In genomic region chr2:1744446-1745170, GRCh38 we compare ENCODE assay signal across 8 cellular contexts. TPM values are rescaled to one million over a fixed set of nuclear protein-coding genes. Genes with fewer than 3 reads are reported as not detected.
DNase-seq lines count a peak whose midpoint lies in the region; FAIRE-seq and TF ChIP-seq lines count a peak whose summit lies in the region.

A gene with protein sequence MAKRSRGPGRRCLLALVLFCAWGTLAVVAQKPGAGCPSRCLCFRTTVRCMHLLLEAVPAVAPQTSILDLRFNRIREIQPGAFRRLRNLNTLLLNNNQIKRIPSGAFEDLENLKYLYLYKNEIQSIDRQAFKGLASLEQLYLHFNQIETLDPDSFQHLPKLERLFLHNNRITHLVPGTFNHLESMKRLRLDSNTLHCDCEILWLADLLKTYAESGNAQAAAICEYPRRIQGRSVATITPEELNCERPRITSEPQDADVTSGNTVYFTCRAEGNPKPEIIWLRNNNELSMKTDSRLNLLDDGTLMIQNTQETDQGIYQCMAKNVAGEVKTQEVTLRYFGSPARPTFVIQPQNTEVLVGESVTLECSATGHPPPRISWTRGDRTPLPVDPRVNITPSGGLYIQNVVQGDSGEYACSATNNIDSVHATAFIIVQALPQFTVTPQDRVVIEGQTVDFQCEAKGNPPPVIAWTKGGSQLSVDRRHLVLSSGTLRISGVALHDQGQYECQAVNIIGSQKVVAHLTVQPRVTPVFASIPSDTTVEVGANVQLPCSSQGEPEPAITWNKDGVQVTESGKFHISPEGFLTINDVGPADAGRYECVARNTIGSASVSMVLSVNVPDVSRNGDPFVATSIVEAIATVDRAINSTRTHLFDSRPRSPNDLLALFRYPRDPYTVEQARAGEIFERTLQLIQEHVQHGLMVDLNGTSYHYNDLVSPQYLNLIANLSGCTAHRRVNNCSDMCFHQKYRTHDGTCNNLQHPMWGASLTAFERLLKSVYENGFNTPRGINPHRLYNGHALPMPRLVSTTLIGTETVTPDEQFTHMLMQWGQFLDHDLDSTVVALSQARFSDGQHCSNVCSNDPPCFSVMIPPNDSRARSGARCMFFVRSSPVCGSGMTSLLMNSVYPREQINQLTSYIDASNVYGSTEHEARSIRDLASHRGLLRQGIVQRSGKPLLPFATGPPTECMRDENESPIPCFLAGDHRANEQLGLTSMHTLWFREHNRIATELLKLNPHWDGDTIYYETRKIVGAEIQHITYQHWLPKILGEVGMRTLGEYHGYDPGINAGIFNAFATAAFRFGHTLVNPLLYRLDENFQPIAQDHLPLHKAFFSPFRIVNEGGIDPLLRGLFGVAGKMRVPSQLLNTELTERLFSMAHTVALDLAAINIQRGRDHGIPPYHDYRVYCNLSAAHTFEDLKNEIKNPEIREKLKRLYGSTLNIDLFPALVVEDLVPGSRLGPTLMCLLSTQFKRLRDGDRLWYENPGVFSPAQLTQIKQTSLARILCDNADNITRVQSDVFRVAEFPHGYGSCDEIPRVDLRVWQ (N-terminal part only) (minus strand): TSS chr2:1744515. CDS start chr2:1744455, 60 bp downstream.

- TF ChIP-seq CTCF in AG10803 (conservative IDR thresholded peaks at IDR 0.05; ENCODE audit: low read length) (no peak), MCF 10A (IDR thresholded peaks at IDR 0.05; ENCODE audit: unreplicated experiment) (no peak), keratinocyte (optimal IDR thresholded peaks at IDR 0.05 in 1 of 3, IDR thresholded peaks at IDR 0.05 in 1 of 3, conservative IDR thresholded peaks at IDR 0.05 in 1 of 3; ENCODE audit: extremely low read depth in 1 of 3, insufficient read depth in 2 of 3, low read length in 3 of 3) (no peak), spleen (IDR thresholded peaks at IDR 0.05 in 8 of 11, conservative IDR thresholded peaks at IDR 0.05 in 3 of 11) (no peak)

- H2AFZ ChIP-seq in keratinocyte (ENCODE audit: control insufficient read depth, low read length): peak within 1 kb of the TSS; percentile 30

- WGBS in spleen, 5 donors: 2 to 5% (median 3%) methylated on average over 29 to 71 of the region's 71 CpGs

- H3K4me1 Mint-ChIP-seq in MCF 10A (ENCODE audit: insufficient read depth, unreplicated experiment): peaks cover 12% of the 10 kb centered on the region

- H3K79me2 ChIP-seq in keratinocyte (ENCODE audit: control insufficient read depth, insufficient read depth, low read length): peaks cover 34% of the 10 kb centered on the region

- no peaks in the 10 kb centered on the region for H3K27me3 Mint-ChIP-seq in MCF 10A (ENCODE audit: insufficient read depth, unreplicated experiment)

- H4K20me1 ChIP-seq in keratinocyte (ENCODE audit: control insufficient read depth, extremely low read depth, insufficient read depth, low read length): peaks cover 3% of the 10 kb centered on the region

- FAIRE-seq in keratinocyte (lab: Jason Lieb, UNC): no peak

- no TSS peak for BruUV-seq in MCF 10A (replicated peaks; lab: Mats Ljungman, UMichigan)

- H3K27ac ChIP-seq in keratinocyte (ENCODE audit: control insufficient read depth, insufficient read depth, low read length): peak within 1 kb of the TSS; percentile 71
- H3K27ac ChIP-seq in spleen: peak within 1 kb of the TSS in 7 of 8 donors; percentile 71 to 88 (median 82)

- peak within 1 kb of the TSS; percentile 77 for H3K9ac ChIP-seq in keratinocyte (ENCODE audit: control insufficient read depth, extremely low read depth, insufficient read depth, low read length)

- peak within 1 kb of the TSS; percentile 90 for H3K27ac Mint-ChIP-seq in MCF 10A (ENCODE audit: low read depth, unreplicated experiment)

- H3K4me1 ChIP-seq in keratinocyte (ENCODE audit: control insufficient read depth, extremely low read depth, insufficient read depth, low read length): peaks cover 14% of the 10 kb centered on the region
- H3K4me1 ChIP-seq in spleen: peaks cover 0 to 50% (median 24%) of the 10 kb centered on the region in 6 donors

- intact Hi-C loops in MCF 10A (cut with micrococcal nuclease): loop anchor here (5.0 kb wide), 1 partner anchor 37 kb away; no protein-coding TSS in a partner anchor
- intact Hi-C loops in spleen (cut with DNase I; ENCODE audit: low total_unique reads): loop anchor here (10.0 kb wide), 1 partner anchor 150 kb away; no protein-coding TSS in a partner anchor

- POLR2A ChIA-PET in MCF 10A (lab: Yijun Ruan, JAX): interaction anchor here (0.5 to 1.6 kb wide), 4 partner anchors 14 to 743 kb away, joined by 3 to 8 read pairs (median 4); no protein-coding TSS in a partner anchor

- H3K36me3 ChIP-seq in keratinocyte (ENCODE audit: control insufficient read depth in 2 of 2, extremely low read depth in 1 of 2, insufficient read depth in 2 of 2, low read length in 2 of 2) (peaks cover 0 to 3% of the 10 kb centered on the region in 2 experiments), spleen (no peaks in the 10 kb centered on the region)

- peaks cover 16% of the 10 kb centered on the region for H3K36me3 Mint-ChIP-seq in MCF 10A (ENCODE audit: insufficient read depth, unreplicated experiment)

- no peaks in the 10 kb centered on the region for H3K9me3 Mint-ChIP-seq in MCF 10A (ENCODE audit: unreplicated experiment)

- no peaks in the 10 kb centered on the region for H3K9me3 ChIP-seq in keratinocyte (ENCODE audit: control insufficient read depth, low read depth, low read length)
- no peaks in the 10 kb centered on the region for H3K9me3 ChIP-seq in spleen

- H3K4me3 ChIP-seq in AG10803 (ENCODE audit: low read length) (peak within 1 kb of the TSS; percentile 70), keratinocyte (ENCODE audit: control insufficient read depth in 2 of 3, extremely low read depth in 1 of 3, insufficient read depth in 2 of 3, low read depth in 1 of 3, low read length in 3 of 3) (peak within 1 kb of the TSS; percentile 57 to 85 (median 63)), spleen (peak within 1 kb of the TSS; percentile 48 to 77 (median 58))

- TF ChIP-seq POLR2A in spleen (IDR thresholded peaks at IDR 0.05): peak in 1 of 3 donors; percentile 10

- H3K27me3 ChIP-seq in keratinocyte (ENCODE audit: control insufficient read depth, extremely low read depth, insufficient read depth, low read length) (peaks cover 35% of the 10 kb centered on the region), spleen (replicated peaks in 1 of 7) (peaks cover 0 to 78% (median 21%) of the 10 kb centered on the region in 7 donors)

- dilution Hi-C loops in keratinocyte (cut with MboI; ENCODE audit: extremely low pct_ligation_motif_present, low sequenced_read_pairs): loop anchor here (25.0 kb wide), 1 partner anchor 157 kb away; no protein-coding TSS in a partner anchor

- no peaks in the 10 kb centered on the region for H3K9me1 ChIP-seq in keratinocyte (ENCODE audit: control insufficient read depth, extremely low read depth, insufficient read depth, low read length)

- peak; percentile 67 for DNase-seq in AG10803 (ENCODE audit: low read depth)
- peak; percentile 36 for DNase-seq in M059J (ENCODE audit: low read depth)
- DNase-seq in MCF 10A (ENCODE audit: unreplicated experiment): peak; percentile 20
- no peak for DNase-seq in keratinocyte (ENCODE audit: low read depth, low spot score)
- peak; percentile 73 for DNase-seq in spleen
- DNase-seq in NCI-H524 treated with DMSO at 0.1 percent for 48 hours (lab: John Stamatoyannopoulos, UW): no peak
- no peak for DNase-seq in NCI-H146 treated with DMSO at 0.1 percent for 48 hours (lab: John Stamatoyannopoulos, UW; ENCODE audit: unreplicated experiment)
- DNase-seq in foreskin melanocyte: no peak

- peak within 1 kb of the TSS; percentile 85 for H3K4me2 ChIP-seq in keratinocyte (ENCODE audit: control insufficient read depth, extremely low read depth, insufficient read depth, low read depth, low read length)

- CTCF ChIA-PET in MCF 10A (lab: Yijun Ruan, JAX): interaction anchor here (0.6 to 2.1 kb wide), 5 partner anchors 13 to 188 kb away, joined by 3 to 6 read pairs (median 4); no protein-coding TSS in a partner anchor

- H3K4me3 Mint-ChIP-seq in MCF 10A (ENCODE audit: unreplicated experiment): peak within 1 kb of the TSS; percentile 79

RNA-seq across cellular contexts. Expression of the gene that starts here (rescaled TPM):
- total RNA-seq in M059J (2014; rRNA removed; shearing (Covaris generic)): 94.5 and 115 TPM in 2 replicates
- total RNA-seq in MCF 10A (2022) (96.1 and 114 TPM in 2 replicates), spleen (10 to 100 TPM; 25.1 to 49.3 (median 38.7) TPM)
- polyA plus RNA-seq in keratinocyte (28.3 to 87.9 TPM (median 36.7 TPM) in 3 replicates), spleen (1 to 10 TPM; 1.9 to 3.6 (median 1.9) TPM)
- 14.0 TPM for polyA plus RNA-seq in keratinocyte (2011; ENCODE audit: low read depth)
- polyA plus RNA-seq in keratinocyte (2011; cell fraction: cytosol; rRNA removed): 27.1 and 32.4 TPM in 2 replicates
- polyA plus RNA-seq in keratinocyte (2011; cell fraction: nucleus; rRNA removed): 126 and 141 TPM in 2 replicates
- polyA plus RNA-seq in keratinocyte (2012; ENCODE audit: low replicate concordance): 7.5 and 94.4 TPM in 2 replicates
- polyA minus RNA-seq in keratinocyte: 45.0 to 180 TPM (median 60.7 TPM) in 3 replicates
- polyA minus RNA-seq in keratinocyte (2011; cell fraction: cytosol; rRNA and poly(A)+ RNA removed): 67.7 TPM
- polyA minus RNA-seq in keratinocyte (2011; cell fraction: nucleus; rRNA and poly(A)+ RNA removed): 173 and 221 TPM in 2 replicates

Comparison
In these comparisons a context has a peak if more than half of its experiments do, and no peak if none do; other contexts are left out.
1. DNase-seq: peak in AG10803 (single experiment), M059J (single experiment), MCF 10A (single experiment) and spleen (single experiment); none in keratinocyte (single experiment), NCI-H524 treated with DMSO at 0.1 percent for 48 hours (single experiment), NCI-H146 treated with DMSO at 0.1 percent for 48 hours (single experiment) and foreskin melanocyte (single experiment).
2. Peak in every context shown above with its lines, with median percentiles within 50 percentile points of each other: H3K4me3 ChIP-seq.